Comparison of ENCODE assay signal across 21 cellular contexts in genomic region chr11:40104941-40105550, GRCh38.
DNase-seq lines count a peak whose midpoint lies in the region; ATAC-seq and TF ChIP-seq lines count a peak whose summit lies in the region.
"Had no signal": no experiment of that assay in that cellular context is flagged by ENCODE, and none has a peak within 500 bp of the region (broad histone marks: within the 10 kb centered on the region; RNA-seq: fewer than 3 reads in every experiment).

No MANE protein-coding gene starts in this region.

- H3K9me3 Mint-ChIP-seq in WTC11 = peaks cover 71% of the 10 kb centered on the region
- H3K9me3 Mint-ChIP-seq in nephron progenitor cell = peaks cover 40% of the 10 kb centered on the region

- CTCF ChIA-PET in A673 (lab: Charles Lee) (no interaction called here), WTC11 (lab: Charles Lee) (no interaction called here)

- H3K4me1 Mint-ChIP-seq in WTC11 (peaks cover 8% of the 10 kb centered on the region; the same call in 1 of the 2 replicates), nephron progenitor cell (peaks cover 5% of the 10 kb centered on the region)
- H3K4me1 Mint-ChIP-seq: B cell; CD4-positive, alpha-beta memory T cell had no signal

- H3K36me3 Mint-ChIP-seq in WTC11 = peaks cover 37% of the 10 kb centered on the region
- peaks cover 17% of the 10 kb centered on the region for H3K36me3 Mint-ChIP-seq in nephron progenitor cell (ENCODE audit: low read depth)
- H3K36me3 Mint-ChIP-seq: CD4-positive, alpha-beta memory T cell had no signal

- no TSS peak for BruUV-seq in A673 (replicated peaks; lab: Mats Ljungman, UMichigan)

- peak; percentile 93 for DNase-seq in A673 (ENCODE audit: low spot score)
- DNase-seq in NB4 (ENCODE audit: low read depth) = peak; percentile 9
- DNase-seq in WTC11 (ENCODE audit: low spot score) = no peak
- DNase-seq in nephron progenitor cell = no peak
- no peak for DNase-seq in NCI-H82 treated with DMSO at 0.1 percent for 48 hours (lab: John Stamatoyannopoulos, UW; ENCODE audit: unreplicated experiment)
- DNase-seq in erythroblast (lab: John Stamatoyannopoulos, UW) = no peak
- DNase-seq: 8988T; ACHN; CD4-positive, alpha-beta memory T cell; COR-L47; DMS153; DMS79 treated with DMSO at 0.1 percent for 48 hours; EL; GDM1; GM23248; H9 had no signal

- H3K27me3 Mint-ChIP-seq in WTC11 (ENCODE audit: low read depth) (peaks cover 28% of the 10 kb centered on the region), nephron progenitor cell (ENCODE audit: low read depth, poor library complexity) (no peaks in the 10 kb centered on the region)
- H3K27me3 Mint-ChIP-seq: B cell; CD4-positive, alpha-beta memory T cell had no signal

- peaks cover 8% of the 10 kb centered on the region for H3K9me3 ChIP-seq in A673 (ENCODE audit: low read depth, low read length, poor library complexity, severe bottlenecking)

- TF ChIP-seq CTCF in A673 (conservative IDR thresholded peaks at IDR 0.05; ENCODE audit: low read depth, low read length) (no peak), NB4 (IDR thresholded peaks at IDR 0.05; ENCODE audit: low read depth, low read length) (no peak), WTC11 (IDR thresholded peaks at IDR 0.05) (no peak), nephron progenitor cell (IDR thresholded peaks at IDR 0.05) (no peak)

- intact Hi-C loops in A673 (cut with micrococcal nuclease; ENCODE audit: unreplicated experiment) = no loop called here

- TF ChIP-seq POLR2A in NB4 (IDR thresholded peaks at IDR 0.05; ENCODE audit: extremely low read depth, insufficient read length) = no peak
- no peak for TF ChIP-seq POLR2A in erythroblast (IDR thresholded peaks at IDR 0.05; ENCODE audit: low read length)

- H3K27me3 ChIP-seq in A673 (replicated peaks; ENCODE audit: insufficient read depth, low read depth, low read length, poor library complexity) = no peaks in the 10 kb centered on the region

- H3K4me3 ChIP-seq in A673 (ENCODE audit: low read depth, low read length, poor library complexity, severe bottlenecking) (no peak overlapping the region), NB4 (ENCODE audit: low read depth, low read length) (no peak overlapping the region)
- H3K4me3 ChIP-seq: GM23248 had no signal

- POLR2A ChIA-PET in A673 (lab: Charles Lee; ENCODE audit: low non-redundant PET) (no interaction called here), WTC11 (lab: Charles Lee) (no interaction called here)

- H3K36me3 ChIP-seq in A673 (ENCODE audit: insufficient read depth, low read length, poor library complexity, severe bottlenecking) = no peaks in the 10 kb centered on the region

- H3K4me3 Mint-ChIP-seq in WTC11 (no peak overlapping the region), nephron progenitor cell (no peak overlapping the region)
- H3K4me3 Mint-ChIP-seq: B cell; CD4-positive, alpha-beta memory T cell; H9 had no signal

- peaks cover 11% of the 10 kb centered on the region for H3K4me1 ChIP-seq in A673 (ENCODE audit: insufficient read depth, low read length, poor library complexity, severe bottlenecking)

- ATAC-seq in WTC11 (peak; percentile 93), HG02884 (IDR thresholded peaks at IDR 0.05; ENCODE audit: unreplicated experiment) (no peak), HG03460 (IDR thresholded peaks at IDR 0.05; ENCODE audit: unreplicated experiment) (no peak)

- peak overlapping the region; percentile 3 for H3K27ac ChIP-seq in A673 (ENCODE audit: low read depth, low read length, poor library complexity, severe bottlenecking)
- H3K27ac ChIP-seq: C4-2B, GM23248, HL-60 had no signal

- H3K27ac Mint-ChIP-seq in WTC11 = no peak overlapping the region
- peak overlapping the region; percentile 39 for H3K27ac Mint-ChIP-seq in nephron progenitor cell
- H3K27ac Mint-ChIP-seq: B cell; CD4-positive, alpha-beta memory T cell had no signal

TF ChIP-seq in WTC11, 78 proteins besides CTCF, POLR2A, EP300 and RAD21:
- TF ChIP-seq JUN (CRISPR knock-in tag; IDR thresholded peaks at IDR 0.05) = no peak
- TF ChIP-seq ZBTB21 (CRISPR knock-in tag; IDR thresholded peaks at IDR 0.05; ENCODE audit: borderline replicate concordance) = no peak
- no peak for TF ChIP-seq USF1 (CRISPR knock-in tag; IDR thresholded peaks at IDR 0.05)
- TF ChIP-seq NR1H2 (CRISPR knock-in tag; IDR thresholded peaks at IDR 0.05) = no peak

Comparison
In these comparisons a context has a peak if more than half of its experiments do, and no peak if none do; other contexts are left out.
1. DNase-seq: peak in A673 (single experiment) and NB4 (single experiment); none in WTC11 (single experiment), nephron progenitor cell (single experiment), NCI-H82 treated with DMSO at 0.1 percent for 48 hours (single experiment) and erythroblast (0 of 2).